Comparison of ENCODE assay signal across 1 cellular context in genomic region chr19:54206030-54206830, GRCh38.
TF ChIP-seq lines count a peak whose summit lies in the region.

No MANE protein-coding gene starts in this region.

TF ChIP-seq in GM12878, 131 proteins besides CTCF, POLR2A, EP300 and RAD21:
- TF ChIP-seq SREBF2 (IDR thresholded peaks at IDR 0.05; ENCODE audit: low read length) (no peak), BRCA1 (IDR thresholded peaks at IDR 0.05; ENCODE audit: low read depth, low read length) (no peak), KDM1A (IDR thresholded peaks at IDR 0.05; ENCODE audit: borderline replicate concordance) (no peak), SMARCA5 (IDR thresholded peaks at IDR 0.05) (no peak), ZBTB33 (IDR thresholded peaks at IDR 0.05) (no peak), HCFC1 (IDR thresholded peaks at IDR 0.05; ENCODE audit: low read length) (no peak), ATF2 (IDR thresholded peaks at IDR 0.05; ENCODE audit: low read length) (no peak), ETV6 (conservative IDR thresholded peaks at IDR 0.05 in 1 of 2, IDR thresholded peaks at IDR 0.05 in 1 of 2; ENCODE audit: borderline replicate concordance in 1 of 2, low read depth in 1 of 2) (no peak), NFYA (IDR thresholded peaks at IDR 0.05; ENCODE audit: borderline replicate concordance, low read depth, low read length) (no peak)
